ENCODE assay signal across 27 cellular contexts in genomic region chr1:110677526-110677925, GRCh38. TPM values are rescaled to one million over a fixed set of nuclear protein-coding genes. Genes with fewer than 3 reads are reported as not detected.
A peak's percentile ranks its signal among the peaks of the same experiment; 100 is the strongest.
DNase-seq lines count a peak whose midpoint lies in the region; ATAC-seq and TF ChIP-seq lines count a peak whose summit lies in the region.
"Had no signal": no experiment of that assay in that cellular context is flagged by ENCODE, and none has a peak within 500 bp of the region (broad histone marks: within the 10 kb centered on the region; RNA-seq: fewer than 3 reads in every experiment).

No MANE protein-coding gene starts in this region.

- CTCF ChIA-PET in SK-N-SH (lab: Yijun Ruan, JAX), result interaction anchor here (1.0 to 6.3 kb wide), 6 partner anchors 13 to 103 kb away, joined by 3 to 50 read pairs (median 3); no protein-coding TSS in a partner anchor

- H3K79me2 ChIP-seq in SK-N-SH (ENCODE audit: insufficient read depth), result no peaks in the 10 kb centered on the region

- no peaks in the 10 kb centered on the region for H3K9me2 ChIP-seq in SK-N-SH

- H3K36me3 ChIP-seq in SK-N-SH (replicated peaks in 1 of 2; ENCODE audit: control insufficient read depth in 1 of 2, insufficient read depth in 2 of 2, low read length in 1 of 2) (no peaks in the 10 kb centered on the region), right atrium auricular region (no peaks in the 10 kb centered on the region)
- H3K36me3 ChIP-seq: HAP-1, SJCRH30 had no signal

- H2AFZ ChIP-seq in SK-N-SH (ENCODE audit: low read depth), result no peak overlapping the region

- H3K9me3 ChIP-seq in SK-N-SH (no peaks in the 10 kb centered on the region), right atrium auricular region (no peaks in the 10 kb centered on the region)
- H3K9me3 ChIP-seq: HAP-1, psoas muscle, SJCRH30, testis had no signal

- no peaks in the 10 kb centered on the region for H3F3A ChIP-seq in SK-N-SH (replicated peaks; ENCODE audit: insufficient read depth)

- H3K4me2 ChIP-seq in SK-N-SH, result no peak overlapping the region

- 62% methylated on average over 3 of the region's 3 CpGs for WGBS in SK-N-SH (ENCODE audit: low lambda C conversion rate)

- peak; percentile 19 for ATAC-seq in left lobe of liver
- ATAC-seq: activated CD8-positive, alpha-beta T cell treated with anti-CD3 and anti-CD28 coated beads for 36 hours; natural killer cell; Panc1; psoas muscle; T-cell had no signal

- peaks cover 43% of the 10 kb centered on the region for H3K27me3 ChIP-seq in SK-N-SH (ENCODE audit: insufficient read depth)
- H3K27me3 ChIP-seq in right atrium auricular region, result peaks cover 0 to 3% of the 10 kb centered on the region in 2 donors
- H3K27me3 ChIP-seq: SJCRH30, testis had no signal

- no peak overlapping the region for H3K4me3 ChIP-seq in HFF-Myc (replicated peaks; ENCODE audit: low read depth, low read length)
- no peak overlapping the region for H3K4me3 ChIP-seq in SK-N-SH (ENCODE audit: low read depth in 2 of 2, low read length in 1 of 2)
- no peak overlapping the region for H3K4me3 ChIP-seq in right atrium auricular region
- H3K4me3 ChIP-seq: HAP-1, psoas muscle, SJCRH30, testis had no signal

- no peak for TF ChIP-seq RAD21 in SK-N-SH (IDR thresholded peaks at IDR 0.05; ENCODE audit: low read length)

- no peaks in the 10 kb centered on the region for H4K20me1 ChIP-seq in SK-N-SH (ENCODE audit: insufficient read depth)

- peak; percentile 16 for DNase-seq in NCI-H1092 treated with DMSO at 0.1 percent for 48 hours (lab: John Stamatoyannopoulos, UW)
- no peak for DNase-seq in NCI-H1092 (lab: John Stamatoyannopoulos, UW)
- DNase-seq in HFF-Myc (ENCODE audit: extremely low read depth, low read depth), result peak; percentile 9
- peak; percentile 35 for DNase-seq in NCI-H774 (lab: John Stamatoyannopoulos, UW)
- DNase-seq in left lobe of liver (ENCODE audit: low spot score), result no peak
- no peak for DNase-seq in head of caudate nucleus
- no peak for DNase-seq in SK-N-SH
- DNase-seq in right atrium auricular region (ENCODE audit: low spot score), result no peak
- DNase-seq: activated CD4-positive, CD25-positive, alpha-beta regulatory T cell treated with anti-CD3 and anti-CD28 coated beads, Interleukin-2, amount 50 U/mL, for 72 hours; activated CD8-positive, alpha-beta T cell treated with anti-CD3 and anti-CD28 coated beads for 36 hours; anterior cingulate cortex; effector CD4-positive, alpha-beta T cell; KG1; midbrain; natural killer cell; occipital lobe; psoas muscle; SJCRH30; stimulated activated naive CD4-positive, alpha-beta T cell treated with Interleukin-2 at 50 U/mL for 16 hours; T-cell; testis had no signal

- TF ChIP-seq EP300 in SK-N-SH (IDR thresholded peaks at IDR 0.05; ENCODE audit: borderline replicate concordance in 1 of 2, low read depth in 1 of 2, low read length in 1 of 2), result no peak

- intact Hi-C loops in head of caudate nucleus (cut with DNase I), result loop anchor here (10.0 kb wide), 1 partner anchor 77 kb away; no protein-coding TSS in a partner anchor

- H3K4me1 ChIP-seq in SK-N-SH (ENCODE audit: control insufficient read depth in 1 of 2, insufficient read depth in 2 of 2, low read depth in 1 of 2, low read length in 1 of 2) (peaks cover 0 to 8% of the 10 kb centered on the region in 2 experiments; a peak in 1 of 4 replicates), right atrium auricular region (peaks cover 0 to 19% of the 10 kb centered on the region in 2 donors)
- H3K4me1 ChIP-seq: HAP-1, psoas muscle, SJCRH30, testis had no signal

- H3K27ac ChIP-seq in SK-N-SH (ENCODE audit: low read depth in 2 of 2, low read length in 1 of 2) (no peak overlapping the region), right atrium auricular region (no peak overlapping the region)
- H3K27ac ChIP-seq: epithelial cell of prostate, psoas muscle, SJCRH30, testis had no signal

- TF ChIP-seq CTCF in HFF-Myc (IDR thresholded peaks at IDR 0.05; ENCODE audit: low read depth, low read length, missing control alignments) (no peak), SK-N-SH (IDR thresholded peaks at IDR 0.05) (no peak), right atrium auricular region (IDR thresholded peaks at IDR 0.05) (no peak)

- no peak overlapping the region for H3K9ac ChIP-seq in SK-N-SH

- POLR2A ChIA-PET in SK-N-SH (lab: Yijun Ruan, JAX), result no interaction called here

TF ChIP-seq in SK-N-SH, 30 proteins besides CTCF, POLR2A, EP300 and RAD21:
- no peak for TF ChIP-seq SIN3A (IDR thresholded peaks at IDR 0.05; ENCODE audit: borderline replicate concordance, low read depth, low read length)

RNA-seq across cellular contexts. Expression of gene KCNA3, which starts 2.8 kb away (rescaled TPM):
- total RNA-seq in left lobe of liver (0.43 TPM), right atrium auricular region (1 to 10 TPM; 1.5 to 1.9 TPM)
- 0.02 TPM in 1 of 2 replicates, not detected in the other for polyA plus RNA-seq in SK-N-SH (2012; rRNA removed)
- 0.01 and 0.08 TPM in 2 replicates for polyA plus RNA-seq in SK-N-SH (2012; cell fraction: cytosol; rRNA removed)
- not detected in 2 replicates for polyA plus RNA-seq in SK-N-SH (2012; cell fraction: nucleus; rRNA removed)
- total RNA-seq: A172, bronchial epithelial cell, SJCRH30 had no signal
- polyA plus RNA-seq: keratinocyte, psoas muscle had no signal

Comparison
In these comparisons a context has a peak if more than half of its experiments do, and no peak if none do; other contexts are left out.
1. DNase-seq: peak in NCI-H1092 treated with DMSO at 0.1 percent for 48 hours (single experiment), HFF-Myc (single experiment) and NCI-H774 (single experiment); none in NCI-H1092 (single experiment), left lobe of liver (single experiment), head of caudate nucleus (0 of 42), SK-N-SH (single experiment) and right atrium auricular region (single experiment).